Comparison of ENCODE assay signal across 8 cellular contexts in genomic region chr1:46603858-46604549, GRCh38. TPM values are rescaled to one million over a fixed set of nuclear protein-coding genes. Genes with fewer than 3 reads are reported as not detected.
DNase-seq lines count a peak whose midpoint lies in the region; FAIRE-seq and TF ChIP-seq lines count a peak whose summit lies in the region.

TSS of gene MKNK1 (minus strand) at chr1:46604268. CDS start at chr1:46583327, 20,941 bp downstream.

- H3K4me2 ChIP-seq in Loucy (ENCODE audit: low read depth, low read length, poor library complexity, severe bottlenecking) (peak within 1 kb of the TSS; percentile 85), neural cell (ENCODE audit: low read length) (peak within 1 kb of the TSS; percentile 47)

- H3K9ac ChIP-seq in ES-I3 (ENCODE audit: low read depth, low read length) (peak within 1 kb of the TSS; percentile 74), Loucy (ENCODE audit: low read depth, low read length, poor library complexity, severe bottlenecking) (peak within 1 kb of the TSS; percentile 74), neural cell (ENCODE audit: low read length) (peak within 1 kb of the TSS; percentile 67)

- no peaks in the 10 kb centered on the region for H3K4me1 ChIP-seq in ES-I3 (ENCODE audit: insufficient read depth, low read length)
- peaks cover 49% of the 10 kb centered on the region for H3K4me1 ChIP-seq in Loucy (ENCODE audit: insufficient read depth, low read length, poor library complexity, severe bottlenecking)
- H3K4me1 ChIP-seq in stomach, result peaks cover 30 to 65% (median 48%) of the 10 kb centered on the region in 4 donors

- DNase-seq in H54 (ENCODE audit: insufficient read length, low spot score), result peak; percentile 97
- peak; percentile 88 for DNase-seq in SIG-M5 treated with dmso at 0.1 percent for 504 hours (lab: John Stamatoyannopoulos, UW; ENCODE audit: unreplicated experiment)
- DNase-seq in activated gamma-delta T cell treated with Interleukin-2 at 50 U/mL for 16 hours, result peak; percentile 98
- DNase-seq in fibroblast of the conjunctiva (ENCODE audit: low read depth), result peak; percentile 92
- DNase-seq in stomach, result peak; percentile 99

- TF ChIP-seq RAD21 in neural cell (conservative IDR thresholded peaks at IDR 0.05), result peak; percentile 86

- intact Hi-C loops in stomach (cut with DNase I; ENCODE audit: low total_unique reads), result no loop called here

- no peak within 1 kb of the TSS for H3K27ac ChIP-seq in neural cell (ENCODE audit: low read length)
- H3K27ac ChIP-seq in stomach, result peak within 1 kb of the TSS; percentile 86 to 94 (median 88)

- H3F3A ChIP-seq in Loucy (ENCODE audit: low read depth) (no peaks in the 10 kb centered on the region), neural cell (ENCODE audit: insufficient read depth, low read length, poor library complexity, severe bottlenecking) (no peaks in the 10 kb centered on the region)

- H3K9me3 ChIP-seq in ES-I3 (ENCODE audit: control insufficient read depth, insufficient read depth, low read length) (no peaks in the 10 kb centered on the region), Loucy (ENCODE audit: insufficient read depth, low read depth, low read length) (no peaks in the 10 kb centered on the region), neural cell (ENCODE audit: low read length) (no peaks in the 10 kb centered on the region), stomach (no peaks in the 10 kb centered on the region)

- peak; percentile 90 for TF ChIP-seq POLR2A in H54 (IDR thresholded peaks at IDR 0.05; ENCODE audit: low read depth, low read length)
- peak in 2 of 4 donors; percentile 75 to 78 for TF ChIP-seq POLR2A in stomach (IDR thresholded peaks at IDR 0.05)

- peak; percentile 38 for FAIRE-seq in H54 (lab: Jason Lieb, UNC)

- H2AFZ ChIP-seq in Loucy (ENCODE audit: low read length) (peak within 1 kb of the TSS; percentile 88), neural cell (ENCODE audit: low read depth, low read length) (peak within 1 kb of the TSS; percentile 57)

- WGBS in stomach, 5 donors, result 0 to 2% (median 1%) methylated on average over 37 to 53 of the region's 53 CpGs

- TF ChIP-seq EP300 in neural cell (conservative IDR thresholded peaks at IDR 0.05; ENCODE audit: poor library complexity, severe bottlenecking), result no peak
- no peak for TF ChIP-seq EP300 in stomach (IDR thresholded peaks at IDR 0.05)

- H3K36me3 ChIP-seq in ES-I3 (ENCODE audit: insufficient read depth, low read length) (no peaks in the 10 kb centered on the region), Loucy (ENCODE audit: insufficient read depth, low read length) (no peaks in the 10 kb centered on the region), neural cell (ENCODE audit: insufficient read depth, low read length) (no peaks in the 10 kb centered on the region), stomach (peaks cover 10 to 16% (median 15%) of the 10 kb centered on the region in 4 donors)

- peak; percentile 29; the same call in 1 of the 2 replicates for TF ChIP-seq CTCF in Loucy (conservative IDR thresholded peaks at IDR 0.05; ENCODE audit: low read length)
- TF ChIP-seq CTCF in neural cell (IDR thresholded peaks at IDR 0.05; ENCODE audit: poor library complexity, severe bottlenecking), result peak; percentile 89
- peak in 1 of 7 experiments; percentile 23 for TF ChIP-seq CTCF in stomach (IDR thresholded peaks at IDR 0.05)

- no peaks in the 10 kb centered on the region for H3K9me2 ChIP-seq in Loucy (replicated peaks; ENCODE audit: low read depth, low read length)
- no peaks in the 10 kb centered on the region for H3K9me2 ChIP-seq in neural cell (ENCODE audit: insufficient read depth, low read length)

- no peaks in the 10 kb centered on the region for H4K20me1 ChIP-seq in Loucy (ENCODE audit: insufficient read depth, low read length, poor library complexity, severe bottlenecking)
- no peaks in the 10 kb centered on the region for H4K20me1 ChIP-seq in neural cell (ENCODE audit: insufficient read depth)

- peaks cover 15% of the 10 kb centered on the region; the same call in 1 of the 2 replicates for H3K79me2 ChIP-seq in Loucy (ENCODE audit: insufficient read depth, low read length)
- H3K79me2 ChIP-seq in neural cell (replicated peaks; ENCODE audit: insufficient read depth, low read length), result no peaks in the 10 kb centered on the region

- H3K4me3 ChIP-seq in Loucy (ENCODE audit: low read length, poor library complexity, severe bottlenecking) (peak within 1 kb of the TSS; percentile 81), neural cell (ENCODE audit: low read length) (peak within 1 kb of the TSS; percentile 74), stomach (peak within 1 kb of the TSS; percentile 65 to 87 (median 72))

- no peaks in the 10 kb centered on the region for H3K27me3 ChIP-seq in Loucy (ENCODE audit: insufficient read depth, low read length, poor library complexity, severe bottlenecking)
- H3K27me3 ChIP-seq in neural cell (ENCODE audit: insufficient read depth, low read depth, low read length), result no peaks in the 10 kb centered on the region
- H3K27me3 ChIP-seq in stomach, result no peaks in the 10 kb centered on the region

TF ChIP-seq in neural cell, 6 proteins besides CTCF, POLR2A, EP300 and RAD21:
- TF ChIP-seq REST (IDR thresholded peaks at IDR 0.05; ENCODE audit: borderline replicate concordance) (no peak), POLR2AphosphoS5 (IDR thresholded peaks at IDR 0.05) (peak; percentile 71), TAF1 (IDR thresholded peaks at IDR 0.05; ENCODE audit: low read depth) (no peak), EZH2 (IDR thresholded peaks at IDR 0.05; ENCODE audit: borderline replicate concordance, insufficient read depth, low read length, poor library complexity, severe bottlenecking) (no peak), MXI1 (conservative IDR thresholded peaks at IDR 0.05; ENCODE audit: poor library complexity, severe bottlenecking) (peak; percentile 54), SMC3 (conservative IDR thresholded peaks at IDR 0.05; ENCODE audit: poor library complexity) (peak; percentile 91)

RNA-seq across cellular contexts. Expression of gene MKNK1, which starts in this region (rescaled TPM):
- polyA plus RNA-seq in neural cell (9.6 and 9.9 TPM in 2 replicates), stomach (10 to 100 TPM; 21.2 to 32.4 (median 29.1) TPM)
- polyA minus RNA-seq in neural cell, result 7.1 and 10.0 TPM in 2 replicates
- total RNA-seq in stomach, result 100 to 1,000 TPM in 1 of 5 donors, 10 to 100 TPM in 4; 35.0 to 182 (median 43.7) TPM
